In the genomic region with DNA sequence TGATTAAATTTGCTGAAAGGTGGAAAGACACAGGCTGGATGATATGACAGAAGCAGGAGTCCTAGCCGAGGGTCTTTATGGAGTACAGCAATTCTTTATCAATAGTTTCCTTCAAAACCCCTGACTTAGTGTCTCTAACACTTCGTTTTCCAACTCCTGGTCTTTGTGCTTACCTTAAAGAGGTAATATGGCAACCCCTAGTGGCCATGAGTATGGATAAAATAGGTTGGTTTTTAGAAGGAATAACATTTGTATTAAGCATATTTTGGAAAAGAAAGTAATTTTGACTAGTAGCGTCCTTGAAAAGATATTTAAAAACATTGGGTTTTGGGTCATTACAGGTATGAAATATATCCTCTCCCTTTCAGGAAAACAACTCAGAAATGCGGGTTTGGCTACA, we compare ENCODE assay signal across 8 cellular contexts. TPM values are rescaled to one million over a fixed set of nuclear protein-coding genes. Genes with fewer than 3 reads are reported as not detected.
DNase-seq lines count a peak whose midpoint lies in the region; ATAC-seq, FAIRE-seq and TF ChIP-seq lines count a peak whose summit lies in the region.

No MANE protein-coding gene starts in this region.

- under 1% methylated on average over 4 of the region's 4 CpGs for WGBS in SK-N-SH (ENCODE audit: low lambda C conversion rate)
- WGBS in testis, 2 donors: 55 to 57% methylated on average over 4 of the region's 4 CpGs
- 21 to 38% (median 27%) methylated on average over 4 of the region's 4 CpGs for WGBS in small intestine, 3 donors

- DNase-seq in DMS114 treated with DMSO at 0.1 percent for 48 hours (lab: John Stamatoyannopoulos, UW; ENCODE audit: unreplicated experiment) (peak; percentile 15), SK-N-SH (no peak), kidney tubule cell (ENCODE audit: low spot score) (peak; percentile 38), testis (no peak), hippocampal formation (lab: John Stamatoyannopoulos, UW) (no peak), small intestine (no peak), NCI-H1436 treated with DMSO at 0.1 percent for 48 hours (lab: John Stamatoyannopoulos, UW) (no peak)

- no peaks in the 10 kb centered on the region; the same call in 1 of the 2 replicates for H3K27me3 ChIP-seq in SK-N-SH (ENCODE audit: insufficient read depth)
- H3K27me3 ChIP-seq in testis: no peaks in the 10 kb centered on the region
- no peaks in the 10 kb centered on the region for H3K27me3 ChIP-seq in small intestine (ENCODE audit: control insufficient read depth in 2 of 2, insufficient read depth in 2 of 2, low read length in 2 of 2)

- peak; percentile 37 for ATAC-seq in HG02798 (IDR thresholded peaks at IDR 0.05; ENCODE audit: poor library complexity, unreplicated experiment)

- TF ChIP-seq EP300 in SK-N-SH (IDR thresholded peaks at IDR 0.05; ENCODE audit: borderline replicate concordance in 1 of 2, low read depth in 1 of 2, low read length in 1 of 2): no peak

- CTCF ChIA-PET in SK-N-SH (lab: Yijun Ruan, JAX): no interaction called here

- no peaks in the 10 kb centered on the region for H3F3A ChIP-seq in SK-N-SH (replicated peaks; ENCODE audit: insufficient read depth)

- H3K4me2 ChIP-seq in SK-N-SH: 0 out of 2 replicates have a peak overlapping the region, but pooled peaks have one; percentile 55

- FAIRE-seq in small intestine (lab: Jason Lieb, UNC): no peak

- H3K36me3 ChIP-seq in SK-N-SH (replicated peaks in 1 of 2; ENCODE audit: control insufficient read depth in 1 of 2, insufficient read depth in 2 of 2, low read length in 1 of 2): no peaks in the 10 kb centered on the region
- H3K36me3 ChIP-seq in testis (ENCODE audit: low read depth, missing control alignments): no peaks in the 10 kb centered on the region
- H3K36me3 ChIP-seq in small intestine (ENCODE audit: control insufficient read depth in 2 of 2, insufficient read depth in 2 of 2, low read length in 2 of 2): no peaks in the 10 kb centered on the region

- no peaks in the 10 kb centered on the region for H3K79me2 ChIP-seq in SK-N-SH (ENCODE audit: insufficient read depth)

- no peak overlapping the region for H3K27ac ChIP-seq in SK-N-SH (ENCODE audit: low read depth in 2 of 2, low read length in 1 of 2)
- no peak overlapping the region for H3K27ac ChIP-seq in testis
- no peak overlapping the region for H3K27ac ChIP-seq in small intestine (ENCODE audit: low read depth in 1 of 2, low read length in 1 of 2)

- POLR2A ChIA-PET in SK-N-SH (lab: Yijun Ruan, JAX): no interaction called here

- no peaks in the 10 kb centered on the region for H3K9me2 ChIP-seq in SK-N-SH

- TF ChIP-seq CTCF in SK-N-SH (IDR thresholded peaks at IDR 0.05) (peak; percentile 55), testis (IDR thresholded peaks at IDR 0.05) (no peak)

- TF ChIP-seq RAD21 in SK-N-SH (IDR thresholded peaks at IDR 0.05; ENCODE audit: low read length): peak; percentile 37; the same call in 1 of the 2 replicates

- no peak overlapping the region for H2AFZ ChIP-seq in SK-N-SH (ENCODE audit: low read depth)

- no peak for TF ChIP-seq POLR2A in testis (IDR thresholded peaks at IDR 0.05)

- H3K4me1 ChIP-seq in SK-N-SH (ENCODE audit: control insufficient read depth in 1 of 2, insufficient read depth in 2 of 2, low read depth in 1 of 2, low read length in 1 of 2) (no peaks in the 10 kb centered on the region), testis (no peaks in the 10 kb centered on the region), small intestine (ENCODE audit: control insufficient read depth in 2 of 2, insufficient read depth in 1 of 2, low read depth in 1 of 2, low read length in 1 of 2) (no peaks in the 10 kb centered on the region)

- intact Hi-C loops in testis (cut with DNase I; ENCODE audit: low total_unique reads): no loop called here

- H3K9ac ChIP-seq in SK-N-SH: no peak overlapping the region

- H4K20me1 ChIP-seq in SK-N-SH (ENCODE audit: insufficient read depth): no peaks in the 10 kb centered on the region

- H3K4me3 ChIP-seq in SK-N-SH (ENCODE audit: low read depth in 2 of 2, low read length in 1 of 2): no peak overlapping the region
- H3K4me3 ChIP-seq in testis: no peak overlapping the region
- no peak overlapping the region for H3K4me3 ChIP-seq in small intestine (ENCODE audit: low read depth in 1 of 2, low read length in 2 of 2)

- H3K9me3 ChIP-seq in SK-N-SH: no peaks in the 10 kb centered on the region
- H3K9me3 ChIP-seq in testis: no peaks in the 10 kb centered on the region
- no peaks in the 10 kb centered on the region for H3K9me3 ChIP-seq in small intestine (ENCODE audit: control insufficient read depth, low read depth)

TF ChIP-seq in SK-N-SH, 30 proteins besides CTCF, POLR2A, EP300 and RAD21:
- TF ChIP-seq ZBTB33 (IDR thresholded peaks at IDR 0.05; ENCODE audit: borderline replicate concordance, low read depth): no peak
- no peak for TF ChIP-seq USF1 (IDR thresholded peaks at IDR 0.05; ENCODE audit: borderline replicate concordance, low read depth)
- no peak for TF ChIP-seq EZH2phosphoT487 (IDR thresholded peaks at IDR 0.05; ENCODE audit: borderline replicate concordance, low read depth)
- no peak for TF ChIP-seq TEAD4 (IDR thresholded peaks at IDR 0.05; ENCODE audit: borderline replicate concordance, insufficient read depth)
- TF ChIP-seq MAX (IDR thresholded peaks at IDR 0.05; ENCODE audit: low read depth): no peak
- no peak for TF ChIP-seq NRF1 (IDR thresholded peaks at IDR 0.05; ENCODE audit: low read depth, low read length)
- TF ChIP-seq JUND (IDR thresholded peaks at IDR 0.05): no peak
- TF ChIP-seq TCF12 (IDR thresholded peaks at IDR 0.05): no peak
- no peak for TF ChIP-seq SIN3A (IDR thresholded peaks at IDR 0.05; ENCODE audit: borderline replicate concordance, low read depth, low read length)
- TF ChIP-seq GABPA (IDR thresholded peaks at IDR 0.05; ENCODE audit: low read depth): no peak
- no peak for TF ChIP-seq MXI1 (IDR thresholded peaks at IDR 0.05; ENCODE audit: low read depth, low read length)
- TF ChIP-seq, protein P1, sequence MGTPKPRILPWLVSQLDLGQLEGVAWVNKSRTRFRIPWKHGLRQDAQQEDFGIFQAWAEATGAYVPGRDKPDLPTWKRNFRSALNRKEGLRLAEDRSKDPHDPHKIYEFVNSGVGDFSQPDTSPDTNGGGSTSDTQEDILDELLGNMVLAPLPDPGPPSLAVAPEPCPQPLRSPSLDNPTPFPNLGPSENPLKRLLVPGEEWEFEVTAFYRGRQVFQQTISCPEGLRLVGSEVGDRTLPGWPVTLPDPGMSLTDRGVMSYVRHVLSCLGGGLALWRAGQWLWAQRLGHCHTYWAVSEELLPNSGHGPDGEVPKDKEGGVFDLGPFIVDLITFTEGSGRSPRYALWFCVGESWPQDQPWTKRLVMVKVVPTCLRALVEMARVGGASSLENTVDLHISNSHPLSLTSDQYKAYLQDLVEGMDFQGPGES (IDR thresholded peaks at IDR 0.05; ENCODE audit: low read depth, low read length): no peak
- TF ChIP-seq, protein P2, sequence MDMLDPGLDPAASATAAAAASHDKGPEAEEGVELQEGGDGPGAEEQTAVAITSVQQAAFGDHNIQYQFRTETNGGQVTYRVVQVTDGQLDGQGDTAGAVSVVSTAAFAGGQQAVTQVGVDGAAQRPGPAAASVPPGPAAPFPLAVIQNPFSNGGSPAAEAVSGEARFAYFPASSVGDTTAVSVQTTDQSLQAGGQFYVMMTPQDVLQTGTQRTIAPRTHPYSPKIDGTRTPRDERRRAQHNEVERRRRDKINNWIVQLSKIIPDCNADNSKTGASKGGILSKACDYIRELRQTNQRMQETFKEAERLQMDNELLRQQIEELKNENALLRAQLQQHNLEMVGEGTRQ (IDR thresholded peaks at IDR 0.05; ENCODE audit: borderline replicate concordance, low read depth, low read length): no peak
- no peak for TF ChIP-seq FOXM1 (IDR thresholded peaks at IDR 0.05; ENCODE audit: low read depth)
- TF ChIP-seq RFX5 (IDR thresholded peaks at IDR 0.05; ENCODE audit: low read length): no peak
- no peak for TF ChIP-seq ELF1 (IDR thresholded peaks at IDR 0.05)
- TF ChIP-seq YY1 (IDR thresholded peaks at IDR 0.05; ENCODE audit: low read depth): no peak
TF ChIP-seq in SK-N-SH: peak in this region for 0.

RNA-seq across cellular contexts. Expression of gene VGLL2, which starts 51.9 kb away (rescaled TPM):
- polyA plus RNA-seq in SK-N-SH (2012; rRNA removed) (0.02 TPM in 1 of 2 replicates, not detected in the other), testis (ENCODE audit: insufficient read depth, low read depth, low replicate concordance) (1.7 TPM), small intestine (not detected)
- not detected in 2 replicates for polyA plus RNA-seq in SK-N-SH (2012; cell fraction: cytosol; rRNA removed)
- not detected in 2 replicates for polyA plus RNA-seq in SK-N-SH (2012; cell fraction: nucleus; rRNA removed)
- 1 to 10 TPM; 1.7 TPM for total RNA-seq in testis

Comparison
In these comparisons a context has a peak if more than half of its experiments do, and no peak if none do; other contexts are left out.
1. DNase-seq: peak in DMS114 treated with DMSO at 0.1 percent for 48 hours (single experiment) and kidney tubule cell (single experiment); none in SK-N-SH (single experiment), testis (single experiment), hippocampal formation (0 of 2), small intestine (single experiment) and NCI-H1436 treated with DMSO at 0.1 percent for 48 hours (single experiment).